In genomic region chr12:76274699-76275098, GRCh38 we compare ENCODE assay signal across 10 cellular contexts.
DNase-seq lines count a peak whose midpoint lies in the region; ATAC-seq, FAIRE-seq and TF ChIP-seq lines count a peak whose summit lies in the region.
"Had no signal": no experiment of that assay in that cellular context is flagged by ENCODE, and none has a peak within 500 bp of the region (broad histone marks: within the 10 kb centered on the region; RNA-seq: fewer than 3 reads in every experiment).

No MANE protein-coding gene starts in this region.

- no peaks in the 10 kb centered on the region for H3K36me3 Mint-ChIP-seq in astrocyte (ENCODE audit: low read depth, unreplicated experiment)
- H3K36me3 Mint-ChIP-seq in nephron (ENCODE audit: low read depth): no peaks in the 10 kb centered on the region
- H3K36me3 Mint-ChIP-seq: stimulated activated memory B cell treated with anti-CD40 and anti-IgM and Interleukin-4, amounts not matched to agents 10 μg/mL and 1 μg/mL and 100 μg/mL, for 72 hours had no signal

- H2AFZ ChIP-seq in astrocyte (ENCODE audit: low read depth, low read length): no peak overlapping the region

- ATAC-seq in GM21723 (IDR thresholded peaks at IDR 0.05; ENCODE audit: unreplicated experiment): no peak
- ATAC-seq in GM18519 (IDR thresholded peaks at IDR 0.05; ENCODE audit: low FRiP score, unreplicated experiment): no peak

- H3K4me3 Mint-ChIP-seq in astrocyte (ENCODE audit: unreplicated experiment): no peak overlapping the region
- no peak overlapping the region for H3K4me3 Mint-ChIP-seq in nephron
- H3K4me3 Mint-ChIP-seq: stimulated activated memory B cell treated with anti-CD40 and anti-IgM and Interleukin-4, amounts not matched to agents 10 μg/mL and 1 μg/mL and 100 μg/mL, for 72 hours; T-helper 1 cell treated with Interleukin-12 subunit alpha and Interleukin-12 subunit beta and Interleukin-4 antibody, amounts not matched to agents 30 μg/mL and 1 μg/mL, for 36 hours had no signal

- TF ChIP-seq CTCF in astrocyte (IDR thresholded peaks at IDR 0.05; ENCODE audit: insufficient read depth, low read depth, low read length) (no peak), nephron (IDR thresholded peaks at IDR 0.05; ENCODE audit: unreplicated experiment in 3 of 3) (no peak)

- H3K27me3 Mint-ChIP-seq in astrocyte (ENCODE audit: low read depth, unreplicated experiment): no peaks in the 10 kb centered on the region
- peaks cover 5% of the 10 kb centered on the region for H3K27me3 Mint-ChIP-seq in nephron (ENCODE audit: low read depth)

- H3K27me3 ChIP-seq in astrocyte (ENCODE audit: insufficient read depth, low read length): no peaks in the 10 kb centered on the region

- FAIRE-seq in astrocyte (lab: Jason Lieb, UNC): peak; percentile 5

- H3K27ac Mint-ChIP-seq in astrocyte (ENCODE audit: unreplicated experiment): peak overlapping the region; percentile 65
- H3K27ac Mint-ChIP-seq in nephron: peak overlapping the region in 2 of 3 experiments; percentile 6 to 27
- H3K27ac Mint-ChIP-seq: stimulated activated memory B cell treated with anti-CD40 and anti-IgM and Interleukin-4, amounts not matched to agents 10 μg/mL and 1 μg/mL and 100 μg/mL, for 72 hours; T-helper 1 cell treated with Interleukin-12 subunit alpha and Interleukin-12 subunit beta and Interleukin-4 antibody, amounts not matched to agents 30 μg/mL and 1 μg/mL, for 36 hours had no signal

- peaks cover 50% of the 10 kb centered on the region for H3K4me1 ChIP-seq in astrocyte (ENCODE audit: insufficient read depth, low read length)
- H3K4me1 ChIP-seq: Caco-2 had no signal

- H3K9ac ChIP-seq in astrocyte (ENCODE audit: low read length): no peak overlapping the region

- H3K9me3 Mint-ChIP-seq in astrocyte (ENCODE audit: unreplicated experiment) (no peaks in the 10 kb centered on the region), nephron (no peaks in the 10 kb centered on the region)
- H3K9me3 Mint-ChIP-seq: stimulated activated memory B cell treated with anti-CD40 and anti-IgM and Interleukin-4, amounts not matched to agents 10 μg/mL and 1 μg/mL and 100 μg/mL, for 72 hours; T-helper 1 cell treated with Interleukin-12 subunit alpha and Interleukin-12 subunit beta and Interleukin-4 antibody, amounts not matched to agents 30 μg/mL and 1 μg/mL, for 36 hours had no signal

- H3K4me2 ChIP-seq in astrocyte (ENCODE audit: low read length): peak overlapping the region; percentile 24

- H3K4me3 ChIP-seq in astrocyte (ENCODE audit: insufficient read depth, low read depth, low read length): no peak overlapping the region

- no peaks in the 10 kb centered on the region for H3K36me3 ChIP-seq in astrocyte (ENCODE audit: insufficient read depth, low read length)

- no peaks in the 10 kb centered on the region for H3K9me3 ChIP-seq in astrocyte (ENCODE audit: insufficient read depth, low read depth, low read length)
- H3K9me3 ChIP-seq: Caco-2 had no signal

- H3K4me1 Mint-ChIP-seq in astrocyte (ENCODE audit: low read depth, unreplicated experiment) (peaks cover 59% of the 10 kb centered on the region), nephron (peaks cover 6% of the 10 kb centered on the region)
- H3K4me1 Mint-ChIP-seq: stimulated activated memory B cell treated with anti-CD40 and anti-IgM and Interleukin-4, amounts not matched to agents 10 μg/mL and 1 μg/mL and 100 μg/mL, for 72 hours had no signal

- H4K20me1 ChIP-seq in astrocyte (ENCODE audit: insufficient read depth, low read length): no peaks in the 10 kb centered on the region

- no peaks in the 10 kb centered on the region for H3K79me2 ChIP-seq in astrocyte (ENCODE audit: insufficient read depth, low read length)

- DNase-seq in DMS53 treated with DMSO at 0.1 percent for 48 hours (lab: John Stamatoyannopoulos, UW; ENCODE audit: unreplicated experiment) (peak; percentile 16), HT1080 (ENCODE audit: low read depth) (peak; percentile 76), astrocyte (ENCODE audit: low read depth) (peak; percentile 98), amniotic stem cell (lab: John Stamatoyannopoulos, UW) (no peak)
- DNase-seq: Caco-2 had no signal

- peak overlapping the region; percentile 2 for H3K27ac ChIP-seq in astrocyte (ENCODE audit: low read depth, low read length)
